8 cellular contexts compared by ENCODE assay signal in genomic region chr13:48975101-48975925, GRCh38. TPM values are rescaled to one million over a fixed set of nuclear protein-coding genes. Genes with fewer than 3 reads are reported as not detected.
DNase-seq lines count a peak whose midpoint lies in the region; ATAC-seq, FAIRE-seq and TF ChIP-seq lines count a peak whose summit lies in the region.

A gene with protein sequence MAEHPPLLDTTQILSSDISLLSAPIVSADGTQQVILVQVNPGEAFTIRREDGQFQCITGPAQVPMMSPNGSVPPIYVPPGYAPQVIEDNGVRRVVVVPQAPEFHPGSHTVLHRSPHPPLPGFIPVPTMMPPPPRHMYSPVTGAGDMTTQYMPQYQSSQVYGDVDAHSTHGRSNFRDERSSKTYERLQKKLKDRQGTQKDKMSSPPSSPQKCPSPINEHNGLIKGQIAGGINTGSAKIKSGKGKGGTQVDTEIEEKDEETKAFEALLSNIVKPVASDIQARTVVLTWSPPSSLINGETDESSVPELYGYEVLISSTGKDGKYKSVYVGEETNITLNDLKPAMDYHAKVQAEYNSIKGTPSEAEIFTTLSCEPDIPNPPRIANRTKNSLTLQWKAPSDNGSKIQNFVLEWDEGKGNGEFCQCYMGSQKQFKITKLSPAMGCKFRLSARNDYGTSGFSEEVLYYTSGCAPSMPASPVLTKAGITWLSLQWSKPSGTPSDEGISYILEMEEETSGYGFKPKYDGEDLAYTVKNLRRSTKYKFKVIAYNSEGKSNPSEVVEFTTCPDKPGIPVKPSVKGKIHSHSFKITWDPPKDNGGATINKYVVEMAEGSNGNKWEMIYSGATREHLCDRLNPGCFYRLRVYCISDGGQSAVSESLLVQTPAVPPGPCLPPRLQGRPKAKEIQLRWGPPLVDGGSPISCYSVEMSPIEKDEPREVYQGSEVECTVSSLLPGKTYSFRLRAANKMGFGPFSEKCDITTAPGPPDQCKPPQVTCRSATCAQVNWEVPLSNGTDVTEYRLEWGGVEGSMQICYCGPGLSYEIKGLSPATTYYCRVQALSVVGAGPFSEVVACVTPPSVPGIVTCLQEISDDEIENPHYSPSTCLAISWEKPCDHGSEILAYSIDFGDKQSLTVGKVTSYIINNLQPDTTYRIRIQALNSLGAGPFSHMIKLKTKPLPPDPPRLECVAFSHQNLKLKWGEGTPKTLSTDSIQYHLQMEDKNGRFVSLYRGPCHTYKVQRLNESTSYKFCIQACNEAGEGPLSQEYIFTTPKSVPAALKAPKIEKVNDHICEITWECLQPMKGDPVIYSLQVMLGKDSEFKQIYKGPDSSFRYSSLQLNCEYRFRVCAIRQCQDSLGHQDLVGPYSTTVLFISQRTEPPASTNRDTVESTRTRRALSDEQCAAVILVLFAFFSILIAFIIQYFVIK (plus strand): TSS chr13:48975912. CDS start chr13:49006191, 30,279 bp downstream.

- no peak for TF ChIP-seq CTCF in LNCaP clone FGC (IDR thresholded peaks at IDR 0.05; ENCODE audit: control insufficient read depth, extremely low read depth, insufficient read depth)
- TF ChIP-seq CTCF in bronchial epithelial cell (IDR thresholded peaks at IDR 0.05; ENCODE audit: insufficient read depth, low read length, severe bottlenecking): peak; percentile 5

- H3K36me3 ChIP-seq in bronchial epithelial cell (ENCODE audit: control insufficient read depth, insufficient read depth, low read length): no peaks in the 10 kb centered on the region
- H3K36me3 ChIP-seq in small intestine (ENCODE audit: control insufficient read depth in 2 of 2, insufficient read depth in 2 of 2, low read length in 2 of 2): no peaks in the 10 kb centered on the region

- peaks cover 11 to 12% (median 12%) of the 10 kb centered on the region in 3 donors for H3K36me3 Mint-ChIP-seq in immature natural killer cell

- peak within 1 kb of the TSS; percentile 65 for H3K4me3 ChIP-seq in LNCaP clone FGC (ENCODE audit: low read depth, low read length)
- peak within 1 kb of the TSS; percentile 77 for H3K4me3 ChIP-seq in bronchial epithelial cell (ENCODE audit: low read depth, low read length)
- peak within 1 kb of the TSS; percentile 73 to 97 for H3K4me3 ChIP-seq in small intestine (ENCODE audit: low read depth in 1 of 2, low read length in 2 of 2)

- WGBS in small intestine, 3 donors: 0 to 1% (median 0%) methylated on average over 50 to 63 of the region's 63 CpGs

- no peaks in the 10 kb centered on the region for H3K9me3 ChIP-seq in small intestine (ENCODE audit: control insufficient read depth, low read depth)

- peak within 1 kb of the TSS; percentile 93 to 96 (median 96) for H3K4me3 Mint-ChIP-seq in immature natural killer cell

- H3K9me3 Mint-ChIP-seq in immature natural killer cell: peaks cover 0 to 28% (median 18%) of the 10 kb centered on the region in 6 donors

- peak within 1 kb of the TSS; percentile 90 to 99 (median 98) for H3K27ac Mint-ChIP-seq in immature natural killer cell

- H3K4me1 ChIP-seq in small intestine (ENCODE audit: control insufficient read depth in 2 of 2, insufficient read depth in 1 of 2, low read depth in 1 of 2, low read length in 1 of 2): peaks cover 0 to 10% of the 10 kb centered on the region in 2 donors

- FAIRE-seq in bronchial epithelial cell (lab: Jason Lieb, UNC) (no peak), small intestine (lab: Jason Lieb, UNC) (no peak)

- peak; percentile 23 for ATAC-seq in GM21576 (IDR thresholded peaks at IDR 0.05; ENCODE audit: unreplicated experiment)

- DNase-seq in ELF-1 (ENCODE audit: low read depth, low spot score) (peak; percentile 87), LNCaP clone FGC (ENCODE audit: low read depth) (no peak), T-helper 2 cell (peak in 3 of 5 experiments; percentile 7 to 78 (median 76)), bronchial epithelial cell (ENCODE audit: low read depth) (peak; percentile 54), immature natural killer cell (peak in 2 of 3 donors; percentile 59 to 61), small intestine (peak; percentile 60), T-helper 9 cell (no peak)

- peak within 1 kb of the TSS; percentile 97 to 100 for H3K27ac ChIP-seq in small intestine (ENCODE audit: low read depth in 1 of 2, low read length in 1 of 2)

- peaks cover 38 to 51% of the 10 kb centered on the region in 2 donors for H3K4me1 Mint-ChIP-seq in immature natural killer cell

- H3K27me3 ChIP-seq in bronchial epithelial cell (ENCODE audit: control insufficient read depth, insufficient read depth, low read length) (no peaks in the 10 kb centered on the region), small intestine (ENCODE audit: control insufficient read depth in 2 of 2, insufficient read depth in 2 of 2, low read length in 2 of 2) (no peaks in the 10 kb centered on the region)

- H3K27me3 Mint-ChIP-seq in immature natural killer cell (ENCODE audit: low read depth in 3 of 3): peaks cover 2 to 11% (median 10%) of the 10 kb centered on the region in 3 donors

RNA-seq across cellular contexts. Expression of the gene that starts here (rescaled TPM):
- 23.0 and 24.0 TPM in 2 replicates for total RNA-seq in bronchial epithelial cell
- polyA plus RNA-seq in immature natural killer cell: 1 to 10 TPM; 3.5 to 8.1 (median 5.1) TPM
- polyA plus RNA-seq in small intestine: 10 to 100 TPM; 18.4 to 28.9 (median 20.5) TPM

Comparison
In these comparisons a context has a peak if more than half of its experiments do, and no peak if none do; other contexts are left out.
1. DNase-seq: peak in ELF-1 (single experiment), T-helper 2 cell (3 of 5), bronchial epithelial cell (single experiment), immature natural killer cell (2 of 3) and small intestine (single experiment); none in LNCaP clone FGC (single experiment) and T-helper 9 cell (single experiment).
2. Peak in every context shown above with its lines, with median percentiles within 50 percentile points of each other: H3K4me3 ChIP-seq.